ENCODE assay signal across 12 cellular contexts in genomic region chr1:87683557-87683956, GRCh38.
DNase-seq lines count a peak whose midpoint lies in the region; ATAC-seq and TF ChIP-seq lines count a peak whose summit lies in the region.
"Had no signal": no experiment of that assay in that cellular context is flagged by ENCODE, and none has a peak within 500 bp of the region (broad histone marks: within the 10 kb centered on the region; RNA-seq: fewer than 3 reads in every experiment).

No MANE protein-coding gene starts in this region.

- TF ChIP-seq CTCF in coronary artery (IDR thresholded peaks at IDR 0.05) (no peak), neural cell (IDR thresholded peaks at IDR 0.05; ENCODE audit: poor library complexity, severe bottlenecking) (no peak)

- no peak overlapping the region for H3K9ac ChIP-seq in neural cell (ENCODE audit: low read length)

- H3K79me2 ChIP-seq in neural cell (replicated peaks; ENCODE audit: insufficient read depth, low read length): no peaks in the 10 kb centered on the region

- H3K27me3 ChIP-seq in CD4-positive, CD25-positive, alpha-beta regulatory T cell (ENCODE audit: control insufficient read depth, insufficient read depth, low read length): no peaks in the 10 kb centered on the region
- peaks cover 5% of the 10 kb centered on the region for H3K27me3 ChIP-seq in neural cell (ENCODE audit: insufficient read depth, low read depth, low read length)

- peaks cover 0 to 3% (median 0%) of the 10 kb centered on the region in 4 donors for H3K4me1 Mint-ChIP-seq in CD4-positive, CD25-positive, alpha-beta regulatory T cell

- no peaks in the 10 kb centered on the region for H3F3A ChIP-seq in neural cell (ENCODE audit: insufficient read depth, low read length, poor library complexity, severe bottlenecking)

- ATAC-seq in CD4-positive, CD25-positive, alpha-beta regulatory T cell (ENCODE audit: low read depth in 2 of 2): no peak
- no peak for ATAC-seq in GM18520 (IDR thresholded peaks at IDR 0.05; ENCODE audit: unreplicated experiment)
- ATAC-seq: HCT116 had no signal

- H3K9me3 ChIP-seq in CD4-positive, CD25-positive, alpha-beta regulatory T cell (ENCODE audit: control insufficient read depth in 2 of 2, low read length in 2 of 2): no peaks in the 10 kb centered on the region
- no peaks in the 10 kb centered on the region for H3K9me3 ChIP-seq in neural cell (ENCODE audit: low read length)

- no peaks in the 10 kb centered on the region for H3K9me2 ChIP-seq in neural cell (ENCODE audit: insufficient read depth, low read length)

- H3K27ac Mint-ChIP-seq in CD4-positive, CD25-positive, alpha-beta regulatory T cell: peak overlapping the region in 1 of 3 donors; percentile 60

- DNase-seq in CD4-positive, CD25-positive, alpha-beta regulatory T cell: no peak
- DNase-seq in NCI-H1417 (lab: John Stamatoyannopoulos, UW) (peak; percentile 64 to 92 (median 90)), coronary artery (ENCODE audit: low spot score) (no peak), mucosa of gallbladder (ENCODE audit: low spot score) (no peak), NCI-H1048 (lab: John Stamatoyannopoulos, UW) (no peak), ecto neural progenitor cell (ENCODE audit: low spot score) (no peak)
- DNase-seq: effector memory CD4-positive, alpha-beta T cell; NCI-H446; T-helper 9 cell had no signal

- no peaks in the 10 kb centered on the region for H3K4me1 ChIP-seq in CD4-positive, CD25-positive, alpha-beta regulatory T cell (ENCODE audit: control insufficient read depth, insufficient read depth, low read length, poor library complexity, severe bottlenecking)

- H3K9me3 Mint-ChIP-seq in CD4-positive, CD25-positive, alpha-beta regulatory T cell: peaks cover 0 to 3% (median 0%) of the 10 kb centered on the region in 7 donors

- TF ChIP-seq EP300 in neural cell (conservative IDR thresholded peaks at IDR 0.05; ENCODE audit: poor library complexity, severe bottlenecking): peak; percentile 83

- H3K4me3 Mint-ChIP-seq in CD4-positive, CD25-positive, alpha-beta regulatory T cell: peak overlapping the region in 2 of 4 donors; percentile 10 to 32

- H3K27me3 Mint-ChIP-seq in CD4-positive, CD25-positive, alpha-beta regulatory T cell: no peaks in the 10 kb centered on the region

- H3K36me3 ChIP-seq in CD4-positive, CD25-positive, alpha-beta regulatory T cell (ENCODE audit: control insufficient read depth, insufficient read depth, low read length): no peaks in the 10 kb centered on the region
- no peaks in the 10 kb centered on the region for H3K36me3 ChIP-seq in neural cell (ENCODE audit: insufficient read depth, low read length)

- H3K27ac ChIP-seq in CD4-positive, CD25-positive, alpha-beta regulatory T cell (ENCODE audit: insufficient read depth, low read length, poor library complexity, severe bottlenecking): no peak overlapping the region
- H3K27ac ChIP-seq in coronary artery (no peak overlapping the region), neural cell (ENCODE audit: low read length) (no peak overlapping the region)

- H4K20me1 ChIP-seq in neural cell (ENCODE audit: insufficient read depth): no peaks in the 10 kb centered on the region

- H3K4me3 ChIP-seq in CD4-positive, CD25-positive, alpha-beta regulatory T cell (ENCODE audit: low read depth, low read length): peak overlapping the region; percentile 72
- H3K4me3 ChIP-seq in coronary artery (peak overlapping the region; percentile 68), neural cell (ENCODE audit: low read length) (no peak overlapping the region)

- peak; percentile 12 for TF ChIP-seq RAD21 in neural cell (conservative IDR thresholded peaks at IDR 0.05)

- H3K4me2 ChIP-seq in neural cell (ENCODE audit: low read length): no peak overlapping the region

- H2AFZ ChIP-seq in neural cell (ENCODE audit: low read depth, low read length): no peak overlapping the region

- H3K36me3 Mint-ChIP-seq in CD4-positive, CD25-positive, alpha-beta regulatory T cell: no peaks in the 10 kb centered on the region

TF ChIP-seq in neural cell, 6 proteins besides CTCF, POLR2A, EP300 and RAD21:
- TF ChIP-seq POLR2AphosphoS5 (IDR thresholded peaks at IDR 0.05) (peak; percentile 89), REST (IDR thresholded peaks at IDR 0.05; ENCODE audit: borderline replicate concordance) (peak; percentile 53), MXI1 (conservative IDR thresholded peaks at IDR 0.05; ENCODE audit: poor library complexity, severe bottlenecking) (no peak)

Comparison
In these comparisons a context has a peak if more than half of its experiments do, and no peak if none do; other contexts are left out.
1. DNase-seq: peak in NCI-H1417 (3 of 3); none in CD4-positive, CD25-positive, alpha-beta regulatory T cell (0 of 3), coronary artery (single experiment), mucosa of gallbladder (single experiment), NCI-H1048 (single experiment) and ecto neural progenitor cell (single experiment).